ENCODE assay signal across 16 cellular contexts in the genomic region with DNA sequence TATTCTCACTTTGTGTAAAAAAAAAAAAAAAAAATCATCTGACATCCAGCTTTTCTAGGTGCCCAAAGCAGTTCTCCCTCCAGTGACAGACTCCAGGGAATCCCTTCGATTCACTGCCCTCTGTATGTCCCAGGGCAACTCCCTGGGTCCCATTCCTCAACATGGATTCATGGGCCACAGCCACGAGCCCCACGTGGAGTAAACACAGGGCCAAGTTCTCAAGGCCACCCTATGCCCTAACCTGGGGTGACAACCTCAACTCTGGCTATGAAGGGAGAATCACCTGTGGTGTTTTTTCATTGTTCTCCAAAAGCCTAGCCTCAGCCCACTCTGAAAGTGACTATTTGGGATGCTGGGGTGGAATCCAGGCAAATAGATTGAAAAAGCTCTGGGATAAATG. TPM values are rescaled to one million over a fixed set of nuclear protein-coding genes. Genes with fewer than 3 reads are reported as not detected.
DNase-seq lines count a peak whose midpoint lies in the region; ATAC-seq and TF ChIP-seq lines count a peak whose summit lies in the region.
"Had no signal": no experiment of that assay in that cellular context is flagged by ENCODE, and none has a peak within 500 bp of the region (broad histone marks: within the 10 kb centered on the region; RNA-seq: fewer than 3 reads in every experiment).

No MANE protein-coding gene starts in this region.

- H2AFZ ChIP-seq in SK-N-SH (ENCODE audit: low read depth), result no peak overlapping the region

- H3K79me2 ChIP-seq in SK-N-SH (ENCODE audit: insufficient read depth) (peaks cover 83% of the 10 kb centered on the region), DOHH2 (ENCODE audit: control insufficient read depth, low read length) (peaks cover 88% of the 10 kb centered on the region)

- TF ChIP-seq RAD21 in SK-N-SH (IDR thresholded peaks at IDR 0.05; ENCODE audit: low read length), result no peak

- no peaks in the 10 kb centered on the region for H3K9me3 ChIP-seq in SK-N-SH
- H3K9me3 ChIP-seq in DOHH2 (ENCODE audit: control insufficient read depth, insufficient read depth, low read length), result no peaks in the 10 kb centered on the region
- H3K9me3 ChIP-seq: esophagus muscularis mucosa, Peyer's patch had no signal

- H3K4me2 ChIP-seq in SK-N-SH (peak overlapping the region; percentile 95; the same call in 1 of the 2 replicates), DOHH2 (ENCODE audit: low read length) (peak overlapping the region; percentile 91)

- H3K4me1 ChIP-seq in SK-N-SH (ENCODE audit: control insufficient read depth in 1 of 2, insufficient read depth in 2 of 2, low read depth in 1 of 2, low read length in 1 of 2), result peaks cover 10 to 30% of the 10 kb centered on the region in 2 experiments; a peak in 2 of 4 replicates
- H3K4me1 ChIP-seq in DOHH2 (ENCODE audit: control insufficient read depth, low read length), result peaks cover 40% of the 10 kb centered on the region

- POLR2A ChIA-PET in SK-N-SH (lab: Yijun Ruan, JAX), result no interaction called here
- POLR2A ChIA-PET in activated naive CD8-positive, alpha-beta T cell treated with anti-CD3 and anti-CD28 coated beads, Interleukin-2, amount 10 ng/mL, durations not matched to agents 7 days and 5 days (lab: Charles Lee), result no interaction called here

- H3K27me3 Mint-ChIP-seq in activated naive CD8-positive, alpha-beta T cell treated with anti-CD3 and anti-CD28 coated beads, Interleukin-2, amount 10 ng/mL, durations not matched to agents 7 days and 5 days, result peaks cover 6% of the 10 kb centered on the region
- peaks cover 3% of the 10 kb centered on the region for H3K27me3 Mint-ChIP-seq in neural crest cell (ENCODE audit: low read depth)

- no peaks in the 10 kb centered on the region for H3K9me3 Mint-ChIP-seq in activated naive CD8-positive, alpha-beta T cell treated with anti-CD3 and anti-CD28 coated beads, Interleukin-2, amount 10 ng/mL, durations not matched to agents 7 days and 5 days
- no peaks in the 10 kb centered on the region for H3K9me3 Mint-ChIP-seq in neural crest cell

- WGBS in SK-N-SH (ENCODE audit: low lambda C conversion rate), result 97% methylated on average over 3 of the region's 3 CpGs

- TF ChIP-seq EP300 in SK-N-SH (IDR thresholded peaks at IDR 0.05; ENCODE audit: borderline replicate concordance in 1 of 2, low read depth in 1 of 2, low read length in 1 of 2), result no peak

- H3K9me2 ChIP-seq in SK-N-SH, result no peaks in the 10 kb centered on the region
- H3K9me2 ChIP-seq in DOHH2 (replicated peaks; ENCODE audit: control insufficient read depth, low read length), result no peaks in the 10 kb centered on the region

- peak overlapping the region; percentile 77 for H3K27ac Mint-ChIP-seq in activated naive CD8-positive, alpha-beta T cell treated with anti-CD3 and anti-CD28 coated beads, Interleukin-2, amount 10 ng/mL, durations not matched to agents 7 days and 5 days
- H3K27ac Mint-ChIP-seq in neural crest cell (ENCODE audit: unreplicated experiment), result no peak overlapping the region
- H3K27ac Mint-ChIP-seq: stimulated activated naive B cell treated with anti-CD40 and anti-IgM and Interleukin-4, amounts not matched to agents 10 μg/mL and 1 μg/mL and 100 μg/mL, for 72 hours had no signal

- H3F3A ChIP-seq in SK-N-SH (replicated peaks; ENCODE audit: insufficient read depth) (peaks cover 7% of the 10 kb centered on the region), DOHH2 (ENCODE audit: control insufficient read depth, insufficient read depth) (no peaks in the 10 kb centered on the region)

- DNase-seq in SK-N-SH (no peak), neural crest cell (ENCODE audit: low read depth, low spot score) (no peak), hepatic stellate cell (ENCODE audit: low spot score) (no peak), substantia nigra (lab: John Stamatoyannopoulos, UW) (no peak)
- no peak for DNase-seq in activated naive CD8-positive, alpha-beta T cell treated with anti-CD3 and anti-CD28 coated beads, Interleukin-2, amount 10 ng/mL, durations not matched to agents 7 days and 5 days
- DNase-seq: left colon; NCI-H1694; NCI-H524 treated with DMSO at 0.1 percent for 48 hours; Peyer's patch; retina; stimulated activated CD4-positive, alpha-beta T cell treated with anti-CD3 and anti-CD28 coated beads, Interleukin-4, amount 100 ng/mL, for 24 hours; stimulated activated naive B cell treated with anti-CD40 and anti-IgM and Interleukin-4, amounts not matched to agents 10 μg/mL and 1 μg/mL and 100 μg/mL, for 72 hours had no signal

- H3K27ac ChIP-seq in SK-N-SH (ENCODE audit: low read depth in 2 of 2, low read length in 1 of 2) (no peak overlapping the region; a peak in 1 of 4 replicates), DOHH2 (ENCODE audit: low read depth, low read length) (no peak overlapping the region), substantia nigra (ENCODE audit: low read depth, low read length, poor library complexity, severe bottlenecking) (no peak overlapping the region)
- H3K27ac ChIP-seq: esophagus muscularis mucosa, Peyer's patch had no signal

- peaks cover 64% of the 10 kb centered on the region for H3K4me1 Mint-ChIP-seq in activated naive CD8-positive, alpha-beta T cell treated with anti-CD3 and anti-CD28 coated beads, Interleukin-2, amount 10 ng/mL, durations not matched to agents 7 days and 5 days
- H3K4me1 Mint-ChIP-seq in neural crest cell, result peaks cover 33% of the 10 kb centered on the region

- H4K20me1 ChIP-seq in SK-N-SH (ENCODE audit: insufficient read depth) (peaks cover 64% of the 10 kb centered on the region), DOHH2 (ENCODE audit: control insufficient read depth, insufficient read depth, low read depth, low read length) (peaks cover 33% of the 10 kb centered on the region)

- H3K9ac ChIP-seq in SK-N-SH, result no peak overlapping the region

- H3K36me3 Mint-ChIP-seq in activated naive CD8-positive, alpha-beta T cell treated with anti-CD3 and anti-CD28 coated beads, Interleukin-2, amount 10 ng/mL, durations not matched to agents 7 days and 5 days, result peaks cover 37% of the 10 kb centered on the region
- H3K36me3 Mint-ChIP-seq in neural crest cell (ENCODE audit: low read depth), result peaks cover 4% of the 10 kb centered on the region

- CTCF ChIA-PET in SK-N-SH (lab: Yijun Ruan, JAX), result interaction anchor here (2.0 to 4.8 kb wide), 2 partner anchors 14 to 45 kb away, joined by 5 to 28 read pairs; no protein-coding TSS in a partner anchor

- H3K4me3 ChIP-seq in SK-N-SH (ENCODE audit: low read depth in 2 of 2, low read length in 1 of 2) (no peak overlapping the region), DOHH2 (ENCODE audit: low read length) (peak overlapping the region; percentile 15; the same call in 1 of the 2 replicates)
- H3K4me3 ChIP-seq: esophagus muscularis mucosa, Peyer's patch had no signal

- TF ChIP-seq CTCF in SK-N-SH (IDR thresholded peaks at IDR 0.05) (no peak), DOHH2 (IDR thresholded peaks at IDR 0.05; ENCODE audit: low read depth, low read length, poor library complexity, severe bottlenecking) (no peak), neural crest cell (conservative IDR thresholded peaks at IDR 0.05) (no peak)

- peak overlapping the region; percentile 82 for H3K4me3 Mint-ChIP-seq in activated naive CD8-positive, alpha-beta T cell treated with anti-CD3 and anti-CD28 coated beads, Interleukin-2, amount 10 ng/mL, durations not matched to agents 7 days and 5 days
- H3K4me3 Mint-ChIP-seq in neural crest cell, result peak overlapping the region; percentile 4
- H3K4me3 Mint-ChIP-seq: stimulated activated naive B cell treated with anti-CD40 and anti-IgM and Interleukin-4, amounts not matched to agents 10 μg/mL and 1 μg/mL and 100 μg/mL, for 72 hours had no signal

- H3K36me3 ChIP-seq in SK-N-SH (replicated peaks in 1 of 2; ENCODE audit: control insufficient read depth in 1 of 2, insufficient read depth in 2 of 2, low read length in 1 of 2) (peaks cover 0 to 2% of the 10 kb centered on the region in 2 experiments), DOHH2 (ENCODE audit: control insufficient read depth, low read length) (peaks cover 63% of the 10 kb centered on the region)
- H3K36me3 ChIP-seq: Peyer's patch had no signal

- H3K27me3 ChIP-seq in SK-N-SH (ENCODE audit: insufficient read depth), result no peaks in the 10 kb centered on the region
- H3K27me3 ChIP-seq in DOHH2 (ENCODE audit: control insufficient read depth, low read length), result no peaks in the 10 kb centered on the region
- H3K27me3 ChIP-seq: esophagus muscularis mucosa, Peyer's patch had no signal

- ATAC-seq in SK-N-SH treated with all-trans-retinoic acid at 6 μM for 48 hours (no peak), GM21528 (IDR thresholded peaks at IDR 0.05; ENCODE audit: low FRiP score, unreplicated experiment) (no peak)
- no peak for ATAC-seq in activated naive CD8-positive, alpha-beta T cell treated with anti-CD3 and anti-CD28 coated beads, Interleukin-2, amount 10 ng/mL, durations not matched to agents 7 days and 5 days (ENCODE audit: low read depth)
- ATAC-seq: left colon; stimulated activated naive B cell treated with anti-CD40 and anti-IgM and Interleukin-4, amounts not matched to agents 10 μg/mL and 1 μg/mL and 100 μg/mL, for 72 hours had no signal

TF ChIP-seq in SK-N-SH, 30 proteins besides CTCF, POLR2A, EP300 and RAD21 (continues in another document):
- no peak for TF ChIP-seq FOXM1 (IDR thresholded peaks at IDR 0.05; ENCODE audit: low read depth)
- no peak for TF ChIP-seq USF2 (IDR thresholded peaks at IDR 0.05; ENCODE audit: borderline replicate concordance, low read depth, low read length)

TF ChIP-seq in SK-N-SH treated with all-trans-retinoic acid at 6 μM for 48 hours, 23 proteins besides CTCF, POLR2A, EP300 and RAD21 (continues in another document):
- TF ChIP-seq, protein P1, sequence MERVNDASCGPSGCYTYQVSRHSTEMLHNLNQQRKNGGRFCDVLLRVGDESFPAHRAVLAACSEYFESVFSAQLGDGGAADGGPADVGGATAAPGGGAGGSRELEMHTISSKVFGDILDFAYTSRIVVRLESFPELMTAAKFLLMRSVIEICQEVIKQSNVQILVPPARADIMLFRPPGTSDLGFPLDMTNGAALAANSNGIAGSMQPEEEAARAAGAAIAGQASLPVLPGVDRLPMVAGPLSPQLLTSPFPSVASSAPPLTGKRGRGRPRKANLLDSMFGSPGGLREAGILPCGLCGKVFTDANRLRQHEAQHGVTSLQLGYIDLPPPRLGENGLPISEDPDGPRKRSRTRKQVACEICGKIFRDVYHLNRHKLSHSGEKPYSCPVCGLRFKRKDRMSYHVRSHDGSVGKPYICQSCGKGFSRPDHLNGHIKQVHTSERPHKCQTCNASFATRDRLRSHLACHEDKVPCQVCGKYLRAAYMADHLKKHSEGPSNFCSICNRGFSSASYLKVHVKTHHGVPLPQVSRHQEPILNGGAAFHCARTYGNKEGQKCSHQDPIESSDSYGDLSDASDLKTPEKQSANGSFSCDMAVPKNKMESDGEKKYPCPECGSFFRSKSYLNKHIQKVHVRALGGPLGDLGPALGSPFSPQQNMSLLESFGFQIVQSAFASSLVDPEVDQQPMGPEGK (CRISPR knock-in tag; IDR thresholded peaks at IDR 0.05; ENCODE audit: borderline replicate concordance), result no peak
- no peak for TF ChIP-seq TCF4 (CRISPR knock-in tag; IDR thresholded peaks at IDR 0.05; ENCODE audit: borderline replicate concordance)
- no peak for TF ChIP-seq ZFP3 (CRISPR knock-in tag; IDR thresholded peaks at IDR 0.05)

RNA-seq across cellular contexts. Expression of gene BNIP3, which starts 3.4 kb away (rescaled TPM):
- polyA plus RNA-seq in SK-N-SH (2012; rRNA removed), result 40.3 and 57.2 TPM in 2 replicates
- polyA plus RNA-seq in SK-N-SH (2012; cell fraction: cytosol; rRNA removed), result 50.0 and 53.3 TPM in 2 replicates
- polyA plus RNA-seq in SK-N-SH (2012; cell fraction: nucleus; rRNA removed), result 47.8 and 56.3 TPM in 2 replicates
- 10 to 100 TPM; 67.0 to 69.4 TPM for total RNA-seq in activated naive CD8-positive, alpha-beta T cell treated with anti-CD3 and anti-CD28 coated beads, Interleukin-2, amount 10 ng/mL, durations not matched to agents 7 days and 5 days
- total RNA-seq in neural crest cell, result 26.1 and 33.1 TPM in 2 replicates
